In genomic region chr16:15961060-15961511, GRCh38 we compare ENCODE assay signal across 8 cellular contexts. TPM values are rescaled to one million over a fixed set of nuclear protein-coding genes. Genes with fewer than 3 reads are reported as not detected.
A peak's percentile ranks its signal among the peaks of the same experiment; 100 is the strongest.
DNase-seq lines count a peak whose midpoint lies in the region; ATAC-seq and TF ChIP-seq lines count a peak whose summit lies in the region.

No MANE protein-coding gene starts in this region.

- H3K9me3 Mint-ChIP-seq in activated T-helper 2 cell treated with anti-CD3 and anti-CD28 coated beads, Interferon-gamma antibody, Interleukin-2, Interleukin-4, amounts not matched to agents 10 μg/mL and 5 μg/mL and 100 μg/mL, durations not matched to agents 14 hours and 24 hours and 36 hours = peaks cover 28% of the 10 kb centered on the region

- H3K9me3 ChIP-seq in gastrocnemius medialis = no peaks in the 10 kb centered on the region

- DNase-seq in Jurkat, Clone E6-1 (ENCODE audit: low read depth, low spot score) = peak; percentile 97
- peak; percentile 74 for DNase-seq in activated T-helper 2 cell treated with anti-CD3 and anti-CD28 coated beads, Interferon-gamma antibody, Interleukin-2, Interleukin-4, amounts not matched to agents 10 μg/mL and 5 μg/mL and 100 μg/mL, durations not matched to agents 14 hours and 24 hours and 36 hours (ENCODE audit: low spot score)
- DNase-seq in gastrocnemius medialis = no peak
- DNase-seq in dedifferentiated amniotic fluid mesenchymal stem cell (ENCODE audit: extremely low spot score) = no peak
- no peak for DNase-seq in NCI-H526 (lab: John Stamatoyannopoulos, UW)

- ATAC-seq in GM19452 (IDR thresholded peaks at IDR 0.05; ENCODE audit: unreplicated experiment) (peak; percentile 79), gastrocnemius medialis (no peak), GM19324 (IDR thresholded peaks at IDR 0.05; ENCODE audit: low FRiP score, unreplicated experiment) (no peak), GM21515 (IDR thresholded peaks at IDR 0.05; ENCODE audit: unreplicated experiment) (no peak)

- TF ChIP-seq POLR2A in gastrocnemius medialis (IDR thresholded peaks at IDR 0.05) = no peak

- peaks cover 68% of the 10 kb centered on the region for H3K4me1 Mint-ChIP-seq in activated T-helper 2 cell treated with anti-CD3 and anti-CD28 coated beads, Interferon-gamma antibody, Interleukin-2, Interleukin-4, amounts not matched to agents 10 μg/mL and 5 μg/mL and 100 μg/mL, durations not matched to agents 14 hours and 24 hours and 36 hours (ENCODE audit: low read depth)

- peak overlapping the region; percentile 73 for H3K4me3 Mint-ChIP-seq in activated T-helper 2 cell treated with anti-CD3 and anti-CD28 coated beads, Interferon-gamma antibody, Interleukin-2, Interleukin-4, amounts not matched to agents 10 μg/mL and 5 μg/mL and 100 μg/mL, durations not matched to agents 14 hours and 24 hours and 36 hours (ENCODE audit: low read depth)

- no peaks in the 10 kb centered on the region for H3K27me3 ChIP-seq in gastrocnemius medialis

- in situ Hi-C loops in gastrocnemius medialis (cut with MboI; ENCODE audit: low sequenced_read_pairs in 4 of 4) = loop anchor here in 1 of 4 donors (25.0 kb wide), 1 partner anchor 101 kb away; no protein-coding TSS in a partner anchor

- H3K27ac ChIP-seq in gastrocnemius medialis = peak overlapping the region in 3 of 4 donors; percentile 27 to 91 (median 54)

- peaks cover 74% of the 10 kb centered on the region for H3K36me3 Mint-ChIP-seq in activated T-helper 2 cell treated with anti-CD3 and anti-CD28 coated beads, Interferon-gamma antibody, Interleukin-2, Interleukin-4, amounts not matched to agents 10 μg/mL and 5 μg/mL and 100 μg/mL, durations not matched to agents 14 hours and 24 hours and 36 hours (ENCODE audit: low read depth)

- peaks cover 43 to 59% of the 10 kb centered on the region in 2 donors for H3K4me1 ChIP-seq in gastrocnemius medialis

- intact Hi-C loops in activated T-helper 2 cell treated with anti-CD3 and anti-CD28 coated beads, Interferon-gamma antibody, Interleukin-2, Interleukin-4, amounts not matched to agents 10 μg/mL and 5 μg/mL and 100 μg/mL, durations not matched to agents 14 hours and 24 hours and 36 hours (cut with micrococcal nuclease) = loop anchor here (1.0 to 2.0 kb wide), 4 partner anchors 11 to 72 kb away; partner anchors contain the start of gene CEP20
- intact Hi-C loops in gastrocnemius medialis (cut with DNase I; ENCODE audit: low total_unique reads) = no loop called here

- H3K27ac Mint-ChIP-seq in activated T-helper 2 cell treated with anti-CD3 and anti-CD28 coated beads, Interferon-gamma antibody, Interleukin-2, Interleukin-4, amounts not matched to agents 10 μg/mL and 5 μg/mL and 100 μg/mL, durations not matched to agents 14 hours and 24 hours and 36 hours = peak overlapping the region; percentile 98

- H3K27me3 Mint-ChIP-seq in activated T-helper 2 cell treated with anti-CD3 and anti-CD28 coated beads, Interferon-gamma antibody, Interleukin-2, Interleukin-4, amounts not matched to agents 10 μg/mL and 5 μg/mL and 100 μg/mL, durations not matched to agents 14 hours and 24 hours and 36 hours (ENCODE audit: low read depth) = no peaks in the 10 kb centered on the region

- H3K4me3 ChIP-seq in Jurkat, Clone E6-1 (ENCODE audit: low read length) = peak overlapping the region; percentile 37
- H3K4me3 ChIP-seq in gastrocnemius medialis = no peak overlapping the region

- no peak for TF ChIP-seq CTCF in gastrocnemius medialis (IDR thresholded peaks at IDR 0.05 in 4 of 5, conservative IDR thresholded peaks at IDR 0.05 in 1 of 5)

- H3K36me3 ChIP-seq in gastrocnemius medialis = no peaks in the 10 kb centered on the region

RNA-seq across cellular contexts. Expression of gene ABCC1, which starts 11.7 kb away (rescaled TPM):
- 30.1 TPM for polyA plus RNA-seq in Jurkat, Clone E6-1 (2012; ENCODE audit: insufficient read depth, insufficient read length)
- total RNA-seq in activated T-helper 2 cell treated with anti-CD3 and anti-CD28 coated beads, Interferon-gamma antibody, Interleukin-2, Interleukin-4, amounts not matched to agents 10 μg/mL and 5 μg/mL and 100 μg/mL, durations not matched to agents 14 hours and 24 hours and 36 hours = 95.7 and 99.4 TPM in 2 replicates
- total RNA-seq in gastrocnemius medialis = 10 to 100 TPM; 19.3 to 43.7 (median 26.2) TPM

Comparison
In these comparisons a context has a peak if more than half of its experiments do, and no peak if none do; other contexts are left out.
1. DNase-seq: peak in Jurkat, Clone E6-1 (single experiment) and activated T-helper 2 cell treated with anti-CD3 and anti-CD28 coated beads, Interferon-gamma antibody, Interleukin-2, Interleukin-4, amounts not matched to agents 10 μg/mL and 5 μg/mL and 100 μg/mL, durations not matched to agents 14 hours and 24 hours and 36 hours (single experiment); none in gastrocnemius medialis (0 of 2), dedifferentiated amniotic fluid mesenchymal stem cell (single experiment) and NCI-H526 (0 of 2).